ENCODE assay signal across 21 cellular contexts in genomic region chr1:195450794-195451193, GRCh38.
"Had no signal": no experiment of that assay in that cellular context is flagged by ENCODE, and none has a peak within 500 bp of the region (broad histone marks: within the 10 kb centered on the region; RNA-seq: fewer than 3 reads in every experiment).

No MANE protein-coding gene starts in this region.

- H3K27ac ChIP-seq: KMS-11, PC-9, Peyer's patch, SJCRH30 had no signal

- H3K27me3 ChIP-seq: Peyer's patch, SJCRH30 had no signal

- H3K9ac ChIP-seq: KMS-11 had no signal

- H3K4me1 ChIP-seq: Peyer's patch, SJCRH30 had no signal

- H3K9me3 ChIP-seq: Peyer's patch, SJCRH30 had no signal

- H3K4me3 ChIP-seq: PC-9, Peyer's patch, SJCRH30 had no signal

- H2AFZ ChIP-seq: PC-9 had no signal

- DNase-seq: IMR-90, Kasumi-1, MM.1S, NCI-H1092 treated with DMSO at 0.1 percent for 48 hours, NCI-H146, NCI-H1694 treated with DMSO at 0.1 percent for 48 hours, NCI-H1930, NCI-H2081, NCI-H2107, NCI-H2227 treated with DMSO at 0.1 percent for 48 hours, NCI-H524, NCI-H526 treated with DMSO at 0.1 percent for 48 hours, NCI-H774, PC-9, Peyer's patch, SHP77 treated with DMSO at 0.1 percent for 48 hours, SJCRH30 had no signal

- H3K36me3 ChIP-seq: Peyer's patch, SJCRH30 had no signal

- ATAC-seq: HepG2, Right ventricle myocardium inferior, SK-N-SH treated with all-trans-retinoic acid at 6 μM for 48 hours had no signal

- H3K4me2 ChIP-seq: KMS-11, PC-9 had no signal
